7 cellular contexts compared by ENCODE assay signal in the genomic region with DNA sequence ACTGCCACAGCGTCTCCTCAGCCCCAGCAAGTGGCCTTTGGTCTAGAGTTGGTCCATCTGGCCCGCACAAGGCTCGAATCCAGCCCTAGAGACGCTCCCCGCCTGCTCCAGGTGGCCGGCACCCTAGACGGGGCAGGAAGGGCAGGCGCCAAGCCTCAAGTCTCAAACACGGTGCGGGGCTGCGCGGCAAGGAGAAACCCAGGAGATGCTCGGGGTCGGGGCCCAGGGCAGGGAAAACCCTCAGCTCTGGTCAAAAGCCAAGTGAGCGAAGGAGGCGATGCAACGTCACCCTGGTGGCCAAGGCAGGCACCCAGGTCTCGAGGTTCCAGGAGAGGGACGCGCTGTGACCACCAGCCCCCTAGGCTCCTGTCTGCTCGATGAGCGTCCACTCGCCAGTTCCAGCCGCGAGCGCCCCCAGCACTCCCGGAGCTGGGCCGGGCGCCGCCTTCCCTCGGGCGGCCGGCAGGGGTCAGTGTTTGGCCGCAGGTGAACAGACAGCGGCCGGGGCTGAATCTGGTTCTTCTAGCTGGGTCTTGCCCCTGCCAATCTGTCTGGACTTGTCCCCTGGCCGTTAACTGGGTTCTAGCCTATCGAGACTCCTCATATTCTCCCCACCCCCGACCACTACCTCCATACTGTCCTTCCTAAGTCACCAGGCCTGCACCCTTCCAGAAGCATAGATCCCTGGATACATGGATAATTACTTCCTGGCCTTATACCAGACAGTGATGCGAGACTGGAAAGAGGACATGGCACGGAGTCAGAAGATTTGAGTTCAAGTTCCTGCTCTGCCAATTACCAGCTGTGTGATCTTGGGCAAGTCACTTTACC. TPM values are rescaled to one million over a fixed set of nuclear protein-coding genes. Genes with fewer than 3 reads are reported as not detected.
DNase-seq lines count a peak whose midpoint lies in the region; ATAC-seq and TF ChIP-seq lines count a peak whose summit lies in the region.

No MANE protein-coding gene starts in this region.

- WGBS in gastroesophageal sphincter (ENCODE audit: low coverage in 1 of 2), 2 donors, result 15 to 21% methylated on average over 2 to 4 of the region's 41 CpGs

- intact Hi-C loops in tibial artery (cut with DNase I; ENCODE audit: low total_unique reads), result loop anchor here (5.0 kb wide), 2 partner anchors 114 to 204 kb away; no protein-coding TSS in a partner anchor

- DNase-seq in Jurkat, Clone E6-1 (ENCODE audit: low read depth, low spot score), result peak; percentile 12
- DNase-seq in SHP77 treated with DMSO at 0.1 percent for 48 hours (lab: John Stamatoyannopoulos, UW), result peak; percentile 51
- DNase-seq in activated gamma-delta T cell (lab: John Stamatoyannopoulos, UW), result peak; percentile 38
- peak; percentile 46 for DNase-seq in omental fat pad (ENCODE audit: low spot score)
- DNase-seq in tibial artery, result peak; percentile 29 to 66

- H3K36me3 ChIP-seq in gastroesophageal sphincter (no peaks in the 10 kb centered on the region), tibial artery (no peaks in the 10 kb centered on the region)

- TF ChIP-seq CTCF in GM12874 (IDR thresholded peaks at IDR 0.05; ENCODE audit: insufficient read depth, low read depth, low read length) (peak; percentile 98), gastroesophageal sphincter (IDR thresholded peaks at IDR 0.05) (peak; percentile 73 to 93 (median 86)), omental fat pad (IDR thresholded peaks at IDR 0.05) (peak in 2 of 3 donors; percentile 3 to 54), tibial artery (IDR thresholded peaks at IDR 0.05) (peak; percentile 69 to 85)

- no peaks in the 10 kb centered on the region for H3K9me3 ChIP-seq in gastroesophageal sphincter
- H3K9me3 ChIP-seq in tibial artery, result no peaks in the 10 kb centered on the region

- peak; percentile 62 for ATAC-seq in gastroesophageal sphincter
- peak; percentile 23 for ATAC-seq in omental fat pad (ENCODE audit: low FRiP score)

- H3K4me3 ChIP-seq in Jurkat, Clone E6-1 (ENCODE audit: low read length), result peak overlapping the region; percentile 27
- H3K4me3 ChIP-seq in gastroesophageal sphincter (no peak overlapping the region), tibial artery (no peak overlapping the region)

- H3K27ac ChIP-seq in gastroesophageal sphincter (no peak overlapping the region), tibial artery (no peak overlapping the region)

- TF ChIP-seq EP300 in gastroesophageal sphincter (IDR thresholded peaks at IDR 0.05), result no peak

- H3K27me3 ChIP-seq in gastroesophageal sphincter (peaks cover 90% of the 10 kb centered on the region), tibial artery (peaks cover 0 to 78% of the 10 kb centered on the region in 2 donors)

- TF ChIP-seq POLR2A in gastroesophageal sphincter (IDR thresholded peaks at IDR 0.05), result no peak

- H3K4me1 ChIP-seq in gastroesophageal sphincter (peaks cover 0 to 9% (median 4%) of the 10 kb centered on the region in 3 donors), tibial artery (peaks cover 0 to 6% (median 2%) of the 10 kb centered on the region in 4 donors)

RNA-seq across cellular contexts. Expression of gene PRAC1, which starts 44.0 kb away (rescaled TPM):
- polyA plus RNA-seq in Jurkat, Clone E6-1 (2012; ENCODE audit: insufficient read depth, insufficient read length), result not detected
- not detected for total RNA-seq in gastroesophageal sphincter
- not detected for total RNA-seq in omental fat pad

RNA-seq across cellular contexts. Expression of gene PRAC2, which starts 44.6 kb away (rescaled TPM):
- polyA plus RNA-seq in Jurkat, Clone E6-1 (2012; ENCODE audit: insufficient read depth, insufficient read length), result not detected
- total RNA-seq in gastroesophageal sphincter (not detected), omental fat pad (not detected)

RNA-seq across cellular contexts. Expression of gene HOXB13, which starts 50.2 kb away (rescaled TPM):
- 1.9 TPM for polyA plus RNA-seq in Jurkat, Clone E6-1 (2012; ENCODE audit: insufficient read depth, insufficient read length)
- total RNA-seq in gastroesophageal sphincter (not detected), omental fat pad (not detected)

RNA-seq across cellular contexts. Expression of gene HOXB9, which starts 52.2 kb away (rescaled TPM):
- polyA plus RNA-seq in Jurkat, Clone E6-1 (2012; ENCODE audit: insufficient read depth, insufficient read length), result not detected
- total RNA-seq in gastroesophageal sphincter (not detected), omental fat pad (under 1 TPM in 2 of 4 donors, not detected in 2; 0.09 to 0.48 TPM)

Comparison
In these comparisons a context has a peak if more than half of its experiments do, and no peak if none do; other contexts are left out.
1. CTCF ChIP-seq: peak in every context shown above with its lines; median percentile 98 in GM12874; 86 in gastroesophageal sphincter; 77 in tibial artery; 28 in omental fat pad.